Comparison of ENCODE assay signal across 13 cellular contexts in genomic region chr10:80256798-80257197, GRCh38. TPM values are rescaled to one million over a fixed set of nuclear protein-coding genes. Genes with fewer than 3 reads are reported as not detected.
DNase-seq lines count a peak whose midpoint lies in the region; FAIRE-seq and TF ChIP-seq lines count a peak whose summit lies in the region.
"Not testable (repeated sequence)": the region's sequence is repeated elsewhere in the genome, so short reads cannot be mapped to it uniquely, and the experiment has no call there.
"Had no signal": no experiment of that assay in that cellular context is flagged by ENCODE, and none has a peak within 500 bp of the region (broad histone marks: within the 10 kb centered on the region; RNA-seq: fewer than 3 reads in every experiment).

No MANE protein-coding gene starts in this region.

- TF ChIP-seq CTCF in GM12873 (IDR thresholded peaks at IDR 0.05; ENCODE audit: insufficient read depth, low read depth, low read length, missing control alignments): peak; percentile 54
- peak; percentile 47 for TF ChIP-seq CTCF in HFFc6 (IDR thresholded peaks at IDR 0.05)
- peak; percentile 40 for TF ChIP-seq CTCF in bronchial epithelial cell (IDR thresholded peaks at IDR 0.05; ENCODE audit: insufficient read depth, low read length, severe bottlenecking)
- TF ChIP-seq CTCF in hepatocyte (IDR thresholded peaks at IDR 0.05; ENCODE audit: poor library complexity): peak; percentile 56

- H3K4me3 ChIP-seq in bronchial epithelial cell (ENCODE audit: low read depth, low read length); hepatocyte; neuronal stem cell (ENCODE audit: low read length in 2 of 2): not testable (repeated sequence)

- H3K9me3 ChIP-seq in hepatocyte (ENCODE audit: low read depth); neuronal stem cell (replicated peaks in 1 of 2; ENCODE audit: control insufficient read depth in 2 of 2, insufficient read depth in 1 of 2, low read depth in 1 of 2, low read length in 2 of 2): not testable (repeated sequence)

- not testable (repeated sequence) for H3K27me3 Mint-ChIP-seq in HFFc6 (ENCODE audit: insufficient read depth)

- not testable (repeated sequence) for H3K36me3 ChIP-seq in bronchial epithelial cell (ENCODE audit: control insufficient read depth, insufficient read depth, low read length); hepatocyte (replicated peaks; ENCODE audit: insufficient read depth, low read depth); neuronal stem cell (replicated peaks in 1 of 2; ENCODE audit: control insufficient read depth in 2 of 2, insufficient read depth in 2 of 2, low read length in 2 of 2)

- H3K9me2 ChIP-seq in hepatocyte (replicated peaks; ENCODE audit: insufficient read depth): not testable (repeated sequence)

- H3K9ac ChIP-seq in neuronal stem cell (ENCODE audit: low read depth, low read length, poor library complexity): not testable (repeated sequence)

- H3K4me1 ChIP-seq in hepatocyte (ENCODE audit: insufficient read depth); neuronal stem cell (ENCODE audit: control insufficient read depth in 2 of 2, insufficient read depth in 1 of 2, low read depth in 1 of 2, low read length in 2 of 2): not testable (repeated sequence)

- in situ Hi-C loops in SK-MEL-5 (cut with HindIII; ENCODE audit: low pct_unique_long_range_greater_than_20kb, low sequenced_read_pairs): not testable (repeated sequence)

- not testable (repeated sequence) for H3K79me1 ChIP-seq in neuronal stem cell (ENCODE audit: low read depth, low read length)

- not testable (repeated sequence) for H2BK120ac ChIP-seq in neuronal stem cell (ENCODE audit: low read depth, low read length)

- H2BK5ac ChIP-seq in neuronal stem cell (ENCODE audit: low read length): not testable (repeated sequence)

- H4K20me1 ChIP-seq in hepatocyte (ENCODE audit: insufficient read depth, poor library complexity, severe bottlenecking): not testable (repeated sequence)

- not testable (repeated sequence) for H2BK12ac ChIP-seq in neuronal stem cell (ENCODE audit: low read length)

- peak overlapping the region; percentile 89 for H3K18ac ChIP-seq in neuronal stem cell (ENCODE audit: low read length)

- not testable (repeated sequence) for H2AFZ ChIP-seq in hepatocyte; neuronal stem cell (ENCODE audit: low read length)

- H3K23ac ChIP-seq in neuronal stem cell (ENCODE audit: low read depth, low read length, poor library complexity): not testable (repeated sequence)

- not testable (repeated sequence) for H3K4me2 ChIP-seq in hepatocyte; neuronal stem cell (ENCODE audit: insufficient read depth, low read length, poor library complexity, severe bottlenecking)

- not testable (repeated sequence) for H3K27ac ChIP-seq in hepatocyte; neuronal stem cell (replicated peaks; ENCODE audit: low read length)

- H3K27me3 ChIP-seq in bronchial epithelial cell (ENCODE audit: control insufficient read depth, insufficient read depth, low read length); hepatocyte; neuronal stem cell (ENCODE audit: control insufficient read depth in 3 of 3, insufficient read depth in 3 of 3, low read depth in 1 of 3, low read length in 3 of 3): not testable (repeated sequence)

- not testable (repeated sequence) for H3K4me3 Mint-ChIP-seq in HFFc6

- 20% methylated on average over 4 of the region's 4 CpGs for WGBS in hepatocyte (ENCODE audit: low lambda C conversion rate, missing lambda C conversion rate)
- no CpG with 5 or more reads among the region's 4 CpGs for WGBS in neuronal stem cell (ENCODE audit: extremely low coverage in 2 of 2, insufficient read length in 2 of 2, insufficient replicate concordance in 1 of 2), 2 donors

- not testable (repeated sequence) for H4K91ac ChIP-seq in neuronal stem cell (ENCODE audit: low read depth, low read length, poor library complexity)

- not testable (repeated sequence) for H2BK15ac ChIP-seq in neuronal stem cell (ENCODE audit: low read length)

- not testable (repeated sequence) for H3K14ac ChIP-seq in neuronal stem cell (ENCODE audit: low read length)

- not testable (repeated sequence) for H3K79me2 ChIP-seq in hepatocyte

- not testable (repeated sequence) for H3K4ac ChIP-seq in neuronal stem cell (ENCODE audit: low read length)

- FAIRE-seq in bronchial epithelial cell (lab: Jason Lieb, UNC): not testable (repeated sequence)

- H2AK5ac ChIP-seq in neuronal stem cell (ENCODE audit: low read depth, low read length): not testable (repeated sequence)

- not testable (repeated sequence) for H3K36me3 Mint-ChIP-seq in HFFc6 (ENCODE audit: low read depth)

- not testable (repeated sequence) for H3K9me3 Mint-ChIP-seq in HFFc6

- peak; percentile 52 for DNase-seq in 8988T
- DNase-seq in HFFc6; bronchial epithelial cell (ENCODE audit: low read depth): not testable (repeated sequence)
- DNase-seq in NCI-H1436 (lab: John Stamatoyannopoulos, UW): peak; percentile 10
- DNase-seq in SK-MEL-5 (ENCODE audit: low read depth, low spot score): peak; percentile 38
- peak; percentile 67 for DNase-seq in hepatocyte (ENCODE audit: low spot score)
- DNase-seq in neuronal stem cell (ENCODE audit: low spot score): peak; percentile 17

- not testable (repeated sequence) for H3K27ac Mint-ChIP-seq in HFFc6

- H4K8ac ChIP-seq in neuronal stem cell (ENCODE audit: low read depth, low read length): peak overlapping the region; percentile 94

- H3K4me1 Mint-ChIP-seq in HFFc6 (ENCODE audit: low read depth): peaks cover 18% of the 10 kb centered on the region

RNA-seq across cellular contexts. Expression of gene MAT1A, which starts 32.7 kb away (rescaled TPM):
- not detected for total RNA-seq in HFFc6 (2021; fragmentation: NEBNext Ultra II Directional; extraction: Animal tissue kit (Norgen Biotek cat#: 25700))
- total RNA-seq in SK-MEL-5 (2014; rRNA removed; shearing (Covaris generic)): 63.7 and 63.8 TPM in 2 replicates
- 47.6 and 55.0 TPM in 2 replicates for polyA plus RNA-seq in SK-MEL-5 (2015; cell fraction: cytosol; rRNA removed)
- polyA plus RNA-seq in SK-MEL-5 (2015; cell fraction: nucleus; rRNA removed): 58.5 and 62.6 TPM in 2 replicates
- not detected in 2 replicates for total RNA-seq in bronchial epithelial cell
- 50.0 and 62.1 TPM in 2 replicates for total RNA-seq in hepatocyte
- 20.1 and 38.3 TPM in 2 replicates for polyA plus RNA-seq in hepatocyte
- 0.11 TPM for polyA plus RNA-seq in neuronal stem cell (2013, experiment 1 of 2)
- polyA plus RNA-seq in neuronal stem cell (2013, experiment 2 of 2): 0.18 TPM
- total RNA-seq: activated CD4-positive, alpha-beta memory T cell treated with anti-CD3 and anti-CD28 coated beads, Interleukin-2, amount 10 ng/mL, durations not matched to agents 7 days and 5 days; GM23248; lung microvascular endothelial cell; omental fat pad; tibial nerve had no signal
- polyA plus RNA-seq: GM23248 had no signal

RNA-seq across cellular contexts. Expression of gene ANXA11, which starts 51.5 kb away (rescaled TPM):
- 100 to 1,000 TPM; 253 to 361 (median 336) TPM for total RNA-seq in HFFc6 (2021; fragmentation: NEBNext Ultra II Directional; extraction: Animal tissue kit (Norgen Biotek cat#: 25700))
- total RNA-seq in SK-MEL-5 (2014; rRNA removed; shearing (Covaris generic)): 64.2 and 66.3 TPM in 2 replicates
- 138 and 140 TPM in 2 replicates for polyA plus RNA-seq in SK-MEL-5 (2015; cell fraction: cytosol; rRNA removed)
- 59.2 and 82.1 TPM in 2 replicates for polyA plus RNA-seq in SK-MEL-5 (2015; cell fraction: nucleus; rRNA removed)
- total RNA-seq in bronchial epithelial cell: 22.1 and 31.7 TPM in 2 replicates
- 88.1 and 92.8 TPM in 2 replicates for total RNA-seq in hepatocyte
- polyA plus RNA-seq in hepatocyte: 168 and 184 TPM in 2 replicates
- polyA plus RNA-seq in neuronal stem cell (2013, experiment 1 of 2): 47.4 TPM
- polyA plus RNA-seq in neuronal stem cell (2013, experiment 2 of 2): 40.6 TPM

Comparison
In these comparisons a context has a peak if more than half of its experiments do, and no peak if none do; other contexts are left out.
1. RNA of gene MAT1A, which starts 32.7 kb away (total RNA-seq): 63.7 to 63.8 TPM in SK-MEL-5 and 50.0 to 62.1 TPM in hepatocyte; not detected in HFFc6 and not detected in bronchial epithelial cell; every median in the first group is over 10 times any median in the second.
2. Peak in every context shown above with its lines, with median percentiles within 50 percentile points of each other: CTCF ChIP-seq.